In the genomic region with DNA sequence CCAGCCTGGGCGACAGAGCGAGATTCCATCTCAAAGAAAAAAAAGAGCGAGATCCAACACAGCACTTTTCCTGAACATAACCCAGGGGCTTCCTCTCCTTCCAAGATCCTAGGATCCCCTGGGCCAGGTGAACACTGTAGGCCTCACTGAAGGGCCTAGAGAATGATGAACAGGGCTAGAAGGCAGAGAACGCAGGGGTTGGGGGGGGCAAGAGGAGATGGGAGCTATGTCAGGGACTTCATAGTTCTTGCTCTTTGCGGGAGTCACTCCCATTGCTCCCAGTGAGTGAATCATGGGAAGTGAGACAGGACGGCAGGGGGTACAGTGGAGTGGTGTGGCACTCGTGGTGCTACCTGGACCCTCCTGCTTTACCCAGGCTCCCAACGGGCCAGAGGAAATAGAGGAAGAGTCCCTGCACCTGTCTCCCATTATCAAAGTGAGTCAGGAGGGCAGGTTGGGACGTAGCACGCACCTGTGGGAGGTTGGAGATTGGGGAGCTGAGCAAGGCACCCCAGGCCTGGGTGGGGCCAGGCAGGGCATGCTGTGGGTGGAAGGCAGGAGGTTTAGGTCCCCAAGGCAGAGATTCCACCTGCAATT, we compare ENCODE assay signal across 1 cellular context.
TF ChIP-seq lines count a peak whose summit lies in the region.

No MANE protein-coding gene starts in this region.

TF ChIP-seq in HepG2, 621 proteins besides CTCF, POLR2A, EP300 and RAD21:
- TF ChIP-seq, protein P1, sequence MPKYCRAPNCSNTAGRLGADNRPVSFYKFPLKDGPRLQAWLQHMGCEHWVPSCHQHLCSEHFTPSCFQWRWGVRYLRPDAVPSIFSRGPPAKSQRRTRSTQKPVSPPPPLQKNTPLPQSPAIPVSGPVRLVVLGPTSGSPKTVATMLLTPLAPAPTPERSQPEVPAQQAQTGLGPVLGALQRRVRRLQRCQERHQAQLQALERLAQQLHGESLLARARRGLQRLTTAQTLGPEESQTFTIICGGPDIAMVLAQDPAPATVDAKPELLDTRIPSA (CRISPR knock-in tag; IDR thresholded peaks at IDR 0.05; ENCODE audit: borderline replicate concordance): no peak
- peak; percentile 31; the same call in 1 of the 2 replicates for TF ChIP-seq ZNF891 (CRISPR knock-in tag; IDR thresholded peaks at IDR 0.05)
- TF ChIP-seq, protein P2, sequence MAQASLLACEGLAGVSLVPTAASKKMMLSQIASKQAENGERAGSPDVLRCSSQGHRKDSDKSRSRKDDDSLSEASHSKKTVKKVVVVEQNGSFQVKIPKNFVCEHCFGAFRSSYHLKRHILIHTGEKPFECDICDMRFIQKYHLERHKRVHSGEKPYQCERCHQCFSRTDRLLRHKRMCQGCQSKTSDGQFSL (CRISPR knock-in tag; IDR thresholded peaks at IDR 0.05): 0 out of 2 replicates have a peak, but pooled peaks have one; percentile 41
